Comparison of ENCODE assay signal across 20 cellular contexts in genomic region chr4:44415251-44415650, GRCh38.
DNase-seq lines count a peak whose midpoint lies in the region; ATAC-seq lines count a peak whose summit lies in the region.
"Had no signal": no experiment of that assay in that cellular context is flagged by ENCODE, and none has a peak within 500 bp of the region (broad histone marks: within the 10 kb centered on the region; RNA-seq: fewer than 3 reads in every experiment).

No MANE protein-coding gene starts in this region.

- H3K36me3 ChIP-seq in HUES48 (ENCODE audit: control insufficient read depth, insufficient read depth, low read length) (no peaks in the 10 kb centered on the region), iPS DF 6.9 (ENCODE audit: control insufficient read depth, insufficient read depth, low read length) (0 out of 2 replicates have a peak, but pooled peaks cover 3% of the 10 kb centered on the region)
- H3K36me3 ChIP-seq: BE2C had no signal

- no CpG with 5 or more reads among the region's 1 CpG for WGBS in iPS DF 6.9 (ENCODE audit: insufficient coverage, insufficient read length)

- no peak for ATAC-seq in GM18907 (IDR thresholded peaks at IDR 0.05; ENCODE audit: unreplicated experiment)
- no peak for ATAC-seq in GM21360 (IDR thresholded peaks at IDR 0.05; ENCODE audit: unreplicated experiment)
- ATAC-seq: PC-3, T-cell had no signal

- H3K4me1 ChIP-seq in HUES48 (ENCODE audit: control insufficient read depth, insufficient read depth, low read length): peaks cover 13% of the 10 kb centered on the region
- peaks cover 1% of the 10 kb centered on the region; the same call in 1 of the 2 replicates for H3K4me1 ChIP-seq in iPS DF 6.9 (ENCODE audit: control insufficient read depth, insufficient read depth, low read length)
- H3K4me1 ChIP-seq: BE2C had no signal

- H3K9me3 ChIP-seq in HUES48 (ENCODE audit: control insufficient read depth, insufficient read depth, low read length): no peaks in the 10 kb centered on the region
- H3K9me3 ChIP-seq in iPS DF 6.9 (ENCODE audit: control insufficient read depth, insufficient read depth, low read length): no peaks in the 10 kb centered on the region
- H3K9me3 ChIP-seq: BE2C, SK-N-SH had no signal

- H3K27me3 ChIP-seq in HUES48 (ENCODE audit: control insufficient read depth, insufficient read depth, low read length) (no peaks in the 10 kb centered on the region), iPS DF 6.9 (ENCODE audit: control insufficient read depth, insufficient read depth, low read length) (no peaks in the 10 kb centered on the region)
- H3K27me3 ChIP-seq: BE2C had no signal

- no peak overlapping the region for H3K9ac ChIP-seq in HUES48 (ENCODE audit: low read depth, low read length)
- H3K9ac ChIP-seq: SK-N-SH had no signal

- peak; percentile 14 for DNase-seq in astrocyte of the hippocampus (ENCODE audit: low read depth, low spot score)
- DNase-seq in iPS DF 6.9 (ENCODE audit: low read depth, low spot score): peak; percentile 13
- no peak for DNase-seq in stimulated activated CD4-positive, alpha-beta T cell treated with anti-CD3 and anti-CD28 coated beads, Interleukin-12 subunit alpha, Interleukin-12 subunit beta, amount 100 ng/mL, for 4 hours
- no peak for DNase-seq in putamen (ENCODE audit: low spot score)
- DNase-seq: BE2C, EL, Karpas-422, MV-4-11, NCI-H1105 treated with DMSO at 0.1 percent for 48 hours, NCI-H1694 treated with DMSO at 0.1 percent for 48 hours, NCI-H2081 treated with DMSO at 0.1 percent for 48 hours, NCI-H2171 treated with DMSO at 0.1 percent for 48 hours, NCI-H526, PC-3, SIG-M5, SK-N-SH, T-cell had no signal

- no peak overlapping the region for H3K4me3 ChIP-seq in HUES48 (ENCODE audit: low read depth, low read length)
- no peak overlapping the region for H3K4me3 ChIP-seq in iPS DF 6.9 (ENCODE audit: low read length)

- H3K27ac ChIP-seq in HUES48 (ENCODE audit: low read depth, low read length): peak overlapping the region; percentile 68
- H3K27ac ChIP-seq in iPS DF 6.9 (ENCODE audit: low read length): no peak overlapping the region

Comparison
In these comparisons a context has a peak if more than half of its experiments do, and no peak if none do; other contexts are left out.
1. DNase-seq: peak in astrocyte of the hippocampus (single experiment) and iPS DF 6.9 (single experiment); none in stimulated activated CD4-positive, alpha-beta T cell treated with anti-CD3 and anti-CD28 coated beads, Interleukin-12 subunit alpha, Interleukin-12 subunit beta, amount 100 ng/mL, for 4 hours (single experiment) and putamen (single experiment).